ENCODE assay signal across 15 cellular contexts in the genomic region with DNA sequence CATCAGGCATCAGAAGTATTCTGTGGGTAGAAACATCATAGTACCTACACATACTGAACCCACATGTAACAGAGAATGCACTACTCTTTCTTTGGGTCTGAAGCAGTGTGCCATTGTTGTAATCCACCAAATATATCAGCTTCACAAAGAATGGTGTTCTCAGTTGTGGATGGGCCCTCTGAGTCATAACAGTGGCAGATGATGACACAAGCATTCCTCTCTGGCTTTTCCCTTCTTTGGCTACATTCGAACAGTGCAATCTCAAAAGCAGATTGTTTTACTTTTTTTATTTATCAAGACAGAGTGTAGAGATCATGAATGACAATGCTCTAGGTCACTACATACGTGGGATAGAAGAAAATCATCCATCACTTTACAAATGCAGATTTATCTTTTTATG.
DNase-seq lines count a peak whose midpoint lies in the region; ATAC-seq and TF ChIP-seq lines count a peak whose summit lies in the region.
"Had no signal": no experiment of that assay in that cellular context is flagged by ENCODE, and none has a peak within 500 bp of the region (broad histone marks: within the 10 kb centered on the region; RNA-seq: fewer than 3 reads in every experiment).

No MANE protein-coding gene starts in this region.

- H3K27me3 ChIP-seq in osteoblast (ENCODE audit: insufficient read depth, low read length) = no peaks in the 10 kb centered on the region
- H3K27me3 ChIP-seq: spleen, suprapubic skin had no signal

- intact Hi-C loops in left ventricle myocardium superior (cut with micrococcal nuclease) = no loop called here

- H3K36me3 ChIP-seq in osteoblast (ENCODE audit: insufficient read depth, low read length) = no peaks in the 10 kb centered on the region
- H3K36me3 ChIP-seq: HAP-1, spleen, suprapubic skin had no signal

- H3K79me2 ChIP-seq in osteoblast (ENCODE audit: insufficient read depth, low read length) = no peaks in the 10 kb centered on the region

- peak overlapping the region; percentile 13 for H2AFZ ChIP-seq in osteoblast (ENCODE audit: low read length)

- no peaks in the 10 kb centered on the region for H4K20me1 ChIP-seq in osteoblast (ENCODE audit: insufficient read depth, low read length)

- DNase-seq in ELR (ENCODE audit: low read depth) (peak; percentile 50), SK-MEL-5 (ENCODE audit: low read depth, low spot score) (peak; percentile 5), epithelial cell of esophagus (ENCODE audit: low read depth) (peak; percentile 16), osteoblast (ENCODE audit: insufficient read length, low spot score, missing footprints) (no peak), left ventricle myocardium superior (no peak), NCI-H2107 treated with DMSO at 0.1 percent for 48 hours (lab: John Stamatoyannopoulos, UW; ENCODE audit: unreplicated experiment) (no peak), middle frontal gyrus (ENCODE audit: extremely low spot score, low spot score) (no peak), hepatic stellate cell (ENCODE audit: low spot score) (no peak)
- DNase-seq: activated CD4-positive, alpha-beta T cell treated with anti-CD3 and anti-CD28 coated beads, Interleukin-2, amount 10 ng/mL, durations not matched to agents 7 days and 5 days; anterior cingulate cortex; CD4-positive, alpha-beta T cell; endodermal cell; spleen had no signal

- no peak for ATAC-seq in left ventricle myocardium superior

- H3K4me3 ChIP-seq in epithelial cell of esophagus (ENCODE audit: low read length) (no peak overlapping the region), osteoblast (ENCODE audit: insufficient read depth, low read length) (no peak overlapping the region)
- H3K4me3 ChIP-seq: HAP-1, spleen, suprapubic skin had no signal

- no peaks in the 10 kb centered on the region for H3K9me3 ChIP-seq in osteoblast (ENCODE audit: low read depth, low read length)
- H3K9me3 ChIP-seq: HAP-1, suprapubic skin had no signal

- in situ Hi-C loops in SK-MEL-5 (cut with HindIII; ENCODE audit: low pct_unique_long_range_greater_than_20kb, low sequenced_read_pairs) = no loop called here

- no peak overlapping the region for H3K4me2 ChIP-seq in osteoblast (ENCODE audit: insufficient read depth, low read length)

- TF ChIP-seq CTCF in epithelial cell of esophagus (IDR thresholded peaks at IDR 0.05; ENCODE audit: insufficient read depth, low read depth, low read length, missing control alignments) = no peak
- no peak for TF ChIP-seq CTCF in osteoblast (IDR thresholded peaks at IDR 0.05; ENCODE audit: extremely low read depth, low read depth, low read length)

- no peak overlapping the region for H3K27ac ChIP-seq in osteoblast (ENCODE audit: low read depth, low read length)
- H3K27ac ChIP-seq: spleen, suprapubic skin had no signal

- no peaks in the 10 kb centered on the region for H3K4me1 ChIP-seq in osteoblast (ENCODE audit: insufficient read depth, low read length)
- H3K4me1 ChIP-seq: HAP-1, spleen, suprapubic skin had no signal

Comparison
In these comparisons a context has a peak if more than half of its experiments do, and no peak if none do; other contexts are left out.
1. DNase-seq: peak in ELR (single experiment), SK-MEL-5 (single experiment) and epithelial cell of esophagus (single experiment); none in osteoblast (single experiment), left ventricle myocardium superior (single experiment), NCI-H2107 treated with DMSO at 0.1 percent for 48 hours (single experiment), middle frontal gyrus (single experiment) and hepatic stellate cell (single experiment).